12 cellular contexts compared by ENCODE assay signal in the genomic region with DNA sequence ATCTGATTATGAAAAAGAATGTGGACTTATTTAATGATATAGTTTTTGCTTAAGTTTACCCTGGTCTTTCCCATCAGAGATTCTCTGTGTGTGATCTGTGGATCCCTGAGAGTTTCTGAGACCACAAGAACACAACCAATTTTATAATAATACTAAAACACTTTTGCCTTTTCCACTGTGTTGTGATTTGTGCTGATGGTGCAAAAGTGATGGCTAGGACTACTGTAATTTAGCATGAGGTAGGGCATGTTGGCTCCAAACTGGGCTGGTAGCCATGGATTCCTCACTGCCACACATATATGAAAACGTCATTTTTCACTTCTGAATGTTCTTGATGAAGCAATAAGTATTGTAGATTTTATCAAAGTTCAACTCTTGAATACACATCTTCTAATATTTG. TPM values are rescaled to one million over a fixed set of nuclear protein-coding genes. Genes with fewer than 3 reads are reported as not detected.
"Had no signal": no experiment of that assay in that cellular context is flagged by ENCODE, and none has a peak within 500 bp of the region (broad histone marks: within the 10 kb centered on the region; RNA-seq: fewer than 3 reads in every experiment).

No MANE protein-coding gene starts in this region.

- ATAC-seq: gastroesophageal sphincter, heart left ventricle had no signal

- DNase-seq: activated CD4-positive, alpha-beta memory T cell treated with anti-CD3 and anti-CD28 coated beads for 36 hours; activated CD4-positive, alpha-beta T cell treated with anti-CD3 and anti-CD28 coated beads for 4 hours; activated naive CD8-positive, alpha-beta T cell treated with anti-CD3 and anti-CD28 coated beads for 36 hours; activated T-cell treated with anti-CD3 and anti-CD28 coated beads for 4 hours; amniotic stem cell; effector CD4-positive, alpha-beta T cell; heart left ventricle; kidney; occipital lobe; posterior cingulate gyrus; stimulated activated naive CD4-positive, alpha-beta T cell had no signal

RNA-seq across cellular contexts. Expression of gene SERPINB11, which starts 25.8 kb away (rescaled TPM):
- polyA plus RNA-seq: heart left ventricle had no signal
